Comparison of ENCODE assay signal across 14 cellular contexts in genomic region chr14:79057333-79057732, GRCh38.
"Had no signal": no experiment of that assay in that cellular context is flagged by ENCODE, and none has a peak within 500 bp of the region (broad histone marks: within the 10 kb centered on the region; RNA-seq: fewer than 3 reads in every experiment).

No MANE protein-coding gene starts in this region.

- H3K4me3 ChIP-seq: cardiac muscle cell, dorsolateral prefrontal cortex, lower lobe of right lung, pancreas, upper lobe of left lung had no signal

- H3K9me3 ChIP-seq: lower lobe of right lung, pancreas, upper lobe of left lung had no signal

- H3K36me3 ChIP-seq: cardiac muscle cell, lower lobe of right lung, pancreas, upper lobe of left lung had no signal

- H3K27me3 ChIP-seq: cardiac muscle cell, dorsolateral prefrontal cortex, pancreas, upper lobe of left lung had no signal

- ATAC-seq: activated CD4-positive, CD25-positive, alpha-beta regulatory T cell treated with anti-CD3 and anti-CD28 coated beads, Interleukin-2, amount 50 U/mL, for 24 hours; left colon; lower lobe of right lung; pancreas; T-cell had no signal

- DNase-seq: aorta; dorsolateral prefrontal cortex; endodermal cell; left colon; lower lobe of right lung; pancreas; stimulated activated CD4-positive, alpha-beta T cell treated with anti-CD3 and anti-CD28 coated beads, Interleukin-15, amount 100 ng/mL, for 24 hours; stimulated activated CD4-positive, alpha-beta T cell treated with anti-CD3 and anti-CD28 coated beads, Interleukin-4, amount 100 ng/mL, for 24 hours; stimulated activated naive CD4-positive, alpha-beta T cell; T-helper 9 cell; upper lobe of left lung had no signal

- H3K4me1 ChIP-seq: lower lobe of right lung, pancreas, upper lobe of left lung had no signal

- H3K27ac ChIP-seq: cardiac muscle cell, dorsolateral prefrontal cortex, lower lobe of right lung, pancreas, upper lobe of left lung had no signal
